15 cellular contexts compared by ENCODE assay signal in the genomic region with DNA sequence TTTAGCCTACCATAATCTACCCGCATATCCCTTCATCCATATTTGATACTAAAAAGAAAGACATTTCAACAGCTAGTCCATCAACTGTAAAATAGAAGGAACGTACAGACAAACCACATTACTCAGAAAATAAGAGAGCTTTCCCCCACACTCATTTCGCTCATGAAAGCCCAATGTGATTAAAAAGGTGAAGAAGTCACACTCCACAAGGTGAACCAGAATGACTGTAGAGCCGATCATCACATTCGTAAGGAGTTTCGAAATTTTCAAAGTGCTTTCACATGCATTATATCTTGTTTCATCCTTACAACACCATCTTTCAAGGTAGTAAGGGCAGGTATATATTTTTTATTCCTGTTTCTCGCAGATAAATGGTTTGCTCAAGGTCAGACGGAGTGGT.
DNase-seq lines count a peak whose midpoint lies in the region; ATAC-seq and TF ChIP-seq lines count a peak whose summit lies in the region.
"Had no signal": no experiment of that assay in that cellular context is flagged by ENCODE, and none has a peak within 500 bp of the region (broad histone marks: within the 10 kb centered on the region; RNA-seq: fewer than 3 reads in every experiment).

No MANE protein-coding gene starts in this region.

- H3K4me2 ChIP-seq in PC-3 (ENCODE audit: low read length): no peak overlapping the region

- H3K36me3 Mint-ChIP-seq in activated naive CD8-positive, alpha-beta T cell: peaks cover 21% of the 10 kb centered on the region

- POLR2A ChIA-PET in PC-3 (lab: Charles Lee; ENCODE audit: unreplicated experiment): no interaction called here

- no TSS peak for BruUV-seq in PC-3 (replicated peaks; lab: Mats Ljungman, UMichigan)

- peak overlapping the region; percentile 56 for H3K4me3 Mint-ChIP-seq in activated naive CD8-positive, alpha-beta T cell
- H3K4me3 Mint-ChIP-seq: mesothelial cell of epicardium had no signal

- H3K27ac Mint-ChIP-seq in activated naive CD8-positive, alpha-beta T cell: peak overlapping the region; percentile 97
- H3K27ac Mint-ChIP-seq: mesothelial cell of epicardium had no signal

- H3K27ac ChIP-seq in PC-3 (ENCODE audit: low read length): no peak overlapping the region
- H3K27ac ChIP-seq: neutrophil had no signal

- H3K27me3 ChIP-seq in PC-3 (ENCODE audit: low read length): no peaks in the 10 kb centered on the region
- H3K27me3 ChIP-seq: neutrophil had no signal

- H3F3A ChIP-seq in PC-3 (ENCODE audit: low read length, unreplicated experiment): no peaks in the 10 kb centered on the region

- no peaks in the 10 kb centered on the region for H3K27me3 Mint-ChIP-seq in activated naive CD8-positive, alpha-beta T cell

- H3K9ac ChIP-seq in PC-3 (ENCODE audit: low read length): no peak overlapping the region

- H3K79me2 ChIP-seq in PC-3 (ENCODE audit: low read length): no peaks in the 10 kb centered on the region

- peak; percentile 25 for DNase-seq in stimulated activated CD4-positive, alpha-beta T cell treated with anti-CD3 and anti-CD28 coated beads, Interleukin-15, amount 100 ng/mL, for 24 hours
- no peak for DNase-seq in stimulated activated CD4-positive, alpha-beta T cell treated with anti-CD3 and anti-CD28 coated beads, Interleukin-2, amount 100 ng/mL, for 24 hours
- DNase-seq in PC-3: no peak
- DNase-seq in GM19238 (ENCODE audit: insufficient read length, low spot score): no peak
- DNase-seq in GM20000 (ENCODE audit: low spot score): no peak
- DNase-seq: aorta, Calu3, GDM1, NCI-H345, retina had no signal

- CTCF ChIA-PET in PC-3 (lab: Charles Lee): no interaction called here

- no peak for TF ChIP-seq CTCF in PC-3 (conservative IDR thresholded peaks at IDR 0.05; ENCODE audit: low read depth, low read length)
- TF ChIP-seq CTCF in GM20000 (IDR thresholded peaks at IDR 0.05; ENCODE audit: extremely low read depth, missing control alignments): no peak

- no peak overlapping the region for H2AFZ ChIP-seq in PC-3 (ENCODE audit: low read length)

- no peaks in the 10 kb centered on the region for H3K9me2 ChIP-seq in PC-3 (replicated peaks; ENCODE audit: low read length)

- H3K9me3 Mint-ChIP-seq in activated naive CD8-positive, alpha-beta T cell (ENCODE audit: low read depth): no peaks in the 10 kb centered on the region
- H3K9me3 Mint-ChIP-seq: mesothelial cell of epicardium had no signal

- no peaks in the 10 kb centered on the region for H4K20me1 ChIP-seq in PC-3 (ENCODE audit: low read length)

- no peak overlapping the region for H3K4me3 ChIP-seq in PC-3 (ENCODE audit: low read length)

- H3K36me3 ChIP-seq in PC-3 (ENCODE audit: low read depth, low read length): no peaks in the 10 kb centered on the region

- H3K4me1 Mint-ChIP-seq in activated naive CD8-positive, alpha-beta T cell (ENCODE audit: low read depth): peaks cover 89% of the 10 kb centered on the region

- intact Hi-C loops in PC-3 (cut with micrococcal nuclease): no loop called here

- no peaks in the 10 kb centered on the region for H3K4me1 ChIP-seq in PC-3 (ENCODE audit: insufficient read depth, low read length)

- no peaks in the 10 kb centered on the region for H3K9me3 ChIP-seq in PC-3 (ENCODE audit: low read length)
- H3K9me3 ChIP-seq: neutrophil had no signal

- ATAC-seq in HG02870 (IDR thresholded peaks at IDR 0.05; ENCODE audit: unreplicated experiment) (peak; percentile 38), PC-3 (no peak), HG03378 (IDR thresholded peaks at IDR 0.05; ENCODE audit: unreplicated experiment) (no peak)
